ENCODE assay signal across 1 cellular context in the genomic region with DNA sequence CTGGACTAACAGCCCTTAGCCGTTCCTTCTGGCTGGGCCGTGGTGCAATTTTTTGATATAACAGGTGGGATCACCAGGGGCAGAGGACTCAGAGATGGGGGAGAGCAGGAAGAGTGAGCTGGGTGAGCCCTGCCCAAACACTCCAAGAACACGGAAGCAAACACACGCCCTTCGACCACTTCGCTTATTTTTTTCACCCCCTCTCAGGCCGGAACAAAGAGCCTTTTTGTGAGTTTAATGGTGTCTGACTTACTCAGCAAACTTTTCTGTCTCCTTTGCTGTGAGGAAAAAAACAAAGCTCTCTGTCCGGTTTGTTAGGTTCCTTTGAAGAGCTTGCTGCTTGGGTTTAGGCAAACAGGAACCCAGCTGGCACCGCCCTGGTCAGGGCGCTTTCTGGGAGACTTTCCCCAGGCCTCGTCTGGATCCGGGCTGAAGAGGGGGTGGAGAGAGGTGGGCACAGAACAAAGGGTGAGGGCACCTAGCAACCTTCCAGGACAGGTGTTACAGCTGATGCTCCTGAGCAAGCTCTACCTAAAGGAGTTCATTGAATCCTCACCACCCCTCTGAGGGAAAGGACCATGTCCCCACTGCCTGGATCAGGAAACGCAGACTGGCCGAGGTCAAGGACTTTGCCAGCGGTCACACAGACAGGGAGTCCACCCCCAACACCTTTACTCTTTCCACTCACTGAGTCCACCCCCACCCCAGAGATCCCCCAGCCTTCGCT.
TF ChIP-seq lines count a peak whose summit lies in the region.

No MANE protein-coding gene starts in this region.

TF ChIP-seq in HepG2, 621 proteins besides CTCF, POLR2A, EP300 and RAD21 (continued from another document and continues in another):
- TF ChIP-seq, protein P1, sequence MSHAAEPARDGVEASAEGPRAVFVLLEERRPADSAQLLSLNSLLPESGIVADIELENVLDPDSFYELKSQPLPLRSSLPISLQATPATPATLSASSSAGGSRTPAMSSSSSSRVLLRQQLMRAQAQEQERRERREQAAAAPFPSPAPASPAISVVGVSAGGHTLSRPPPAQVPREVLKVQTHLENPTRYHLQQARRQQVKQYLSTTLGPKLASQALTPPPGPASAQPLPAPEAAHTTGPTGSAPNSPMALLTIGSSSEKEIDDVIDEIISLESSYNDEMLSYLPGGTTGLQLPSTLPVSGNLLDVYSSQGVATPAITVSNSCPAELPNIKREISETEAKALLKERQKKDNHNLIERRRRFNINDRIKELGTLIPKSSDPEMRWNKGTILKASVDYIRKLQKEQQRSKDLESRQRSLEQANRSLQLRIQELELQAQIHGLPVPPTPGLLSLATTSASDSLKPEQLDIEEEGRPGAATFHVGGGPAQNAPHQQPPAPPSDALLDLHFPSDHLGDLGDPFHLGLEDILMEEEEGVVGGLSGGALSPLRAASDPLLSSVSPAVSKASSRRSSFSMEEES (CRISPR knock-in tag; IDR thresholded peaks at IDR 0.05), result no peak; the same call in 1 of the 2 replicates
- TF ChIP-seq SMAD9 (CRISPR knock-in tag; IDR thresholded peaks at IDR 0.05) (no peak), ZNF670 (CRISPR knock-in tag; IDR thresholded peaks at IDR 0.05; ENCODE audit: borderline replicate concordance) (peak; percentile 39; the same call in 1 of the 2 replicates), RFX3 (CRISPR knock-in tag; IDR thresholded peaks at IDR 0.05) (no peak), ARID2 (CRISPR knock-in tag; IDR thresholded peaks at IDR 0.05; ENCODE audit: borderline replicate concordance) (no peak), ZFP36L2 (CRISPR knock-in tag; IDR thresholded peaks at IDR 0.05) (no peak), TBL1XR1 (IDR thresholded peaks at IDR 0.05; ENCODE audit: borderline replicate concordance, low read length, partially characterized antibody) (no peak), ZNF451 (CRISPR knock-in tag; IDR thresholded peaks at IDR 0.05) (no peak), ASH2L (IDR thresholded peaks at IDR 0.05; ENCODE audit: insufficient read length, low read depth, low read length) (peak; percentile 45), RFX1 (IDR thresholded peaks at IDR 0.05) (no peak), CCAR2 (optimal IDR thresholded peaks at IDR 0.05; ENCODE audit: low read depth, low read length) (no peak), STAG1 (CRISPR knock-in tag; IDR thresholded peaks at IDR 0.05) (no peak), NR2C2 (CRISPR knock-in tag; IDR thresholded peaks at IDR 0.05; ENCODE audit: borderline replicate concordance) (peak; percentile 40), ZNF484 (CRISPR knock-in tag; IDR thresholded peaks at IDR 0.05; ENCODE audit: borderline replicate concordance, low read depth) (no peak), ZIK1 (CRISPR knock-in tag; IDR thresholded peaks at IDR 0.05; ENCODE audit: borderline replicate concordance, low read depth) (no peak), ZNF607 (CRISPR knock-in tag; IDR thresholded peaks at IDR 0.05; ENCODE audit: borderline replicate concordance) (no peak), ZNF720 (CRISPR knock-in tag; IDR thresholded peaks at IDR 0.05) (no peak), HNRNPL (IDR thresholded peaks at IDR 0.05; ENCODE audit: low read depth, low read length) (peak; percentile 98), ETV5 (CRISPR knock-in tag; IDR thresholded peaks at IDR 0.05; ENCODE audit: borderline replicate concordance) (peak; percentile 70), SATB2 (CRISPR knock-in tag; IDR thresholded peaks at IDR 0.05) (no peak), SP140L (CRISPR knock-in tag; IDR thresholded peaks at IDR 0.05; ENCODE audit: borderline replicate concordance) (no peak), BHLHE40 (IDR thresholded peaks at IDR 0.05; ENCODE audit: low read length) (no peak), U2AF1 (optimal IDR thresholded peaks at IDR 0.05; ENCODE audit: low read depth, low read length) (no peak), ZNF891 (CRISPR knock-in tag; IDR thresholded peaks at IDR 0.05) (no peak), THYN1 (CRISPR knock-in tag; IDR thresholded peaks at IDR 0.05; ENCODE audit: borderline replicate concordance, low read depth) (no peak), MEIS2 (CRISPR knock-in tag; IDR thresholded peaks at IDR 0.05) (no peak), ZBTB3 (CRISPR knock-in tag; IDR thresholded peaks at IDR 0.05; ENCODE audit: borderline replicate concordance, low read depth) (no peak), KDM5A (IDR thresholded peaks at IDR 0.05; ENCODE audit: borderline replicate concordance, low read length) (no peak), HMGA1 (CRISPR knock-in tag; conservative IDR thresholded peaks at IDR 0.05) (no peak), ZNF24 (IDR thresholded peaks at IDR 0.05) (no peak), ZNF460 (CRISPR knock-in tag; IDR thresholded peaks at IDR 0.05; ENCODE audit: borderline replicate concordance) (no peak), KLF12 (CRISPR knock-in tag; IDR thresholded peaks at IDR 0.05; ENCODE audit: borderline replicate concordance) (no peak), RARG (CRISPR knock-in tag; IDR thresholded peaks at IDR 0.05; ENCODE audit: low read depth) (no peak), ZFP36 (IDR thresholded peaks at IDR 0.05; ENCODE audit: borderline replicate concordance, low read depth, low read length, partially characterized antibody) (no peak), NRL (CRISPR knock-in tag; IDR thresholded peaks at IDR 0.05; ENCODE audit: borderline replicate concordance) (peak; percentile 67; the same call in 1 of the 2 replicates), POGZ (CRISPR knock-in tag; IDR thresholded peaks at IDR 0.05) (no peak), ZNF83 (CRISPR knock-in tag; IDR thresholded peaks at IDR 0.05; ENCODE audit: borderline replicate concordance) (no peak), ZNF589 (CRISPR knock-in tag; conservative IDR thresholded peaks at IDR 0.05) (no peak), ATM (IDR thresholded peaks at IDR 0.05; ENCODE audit: borderline replicate concordance) (no peak)
- TF ChIP-seq, protein P2, sequence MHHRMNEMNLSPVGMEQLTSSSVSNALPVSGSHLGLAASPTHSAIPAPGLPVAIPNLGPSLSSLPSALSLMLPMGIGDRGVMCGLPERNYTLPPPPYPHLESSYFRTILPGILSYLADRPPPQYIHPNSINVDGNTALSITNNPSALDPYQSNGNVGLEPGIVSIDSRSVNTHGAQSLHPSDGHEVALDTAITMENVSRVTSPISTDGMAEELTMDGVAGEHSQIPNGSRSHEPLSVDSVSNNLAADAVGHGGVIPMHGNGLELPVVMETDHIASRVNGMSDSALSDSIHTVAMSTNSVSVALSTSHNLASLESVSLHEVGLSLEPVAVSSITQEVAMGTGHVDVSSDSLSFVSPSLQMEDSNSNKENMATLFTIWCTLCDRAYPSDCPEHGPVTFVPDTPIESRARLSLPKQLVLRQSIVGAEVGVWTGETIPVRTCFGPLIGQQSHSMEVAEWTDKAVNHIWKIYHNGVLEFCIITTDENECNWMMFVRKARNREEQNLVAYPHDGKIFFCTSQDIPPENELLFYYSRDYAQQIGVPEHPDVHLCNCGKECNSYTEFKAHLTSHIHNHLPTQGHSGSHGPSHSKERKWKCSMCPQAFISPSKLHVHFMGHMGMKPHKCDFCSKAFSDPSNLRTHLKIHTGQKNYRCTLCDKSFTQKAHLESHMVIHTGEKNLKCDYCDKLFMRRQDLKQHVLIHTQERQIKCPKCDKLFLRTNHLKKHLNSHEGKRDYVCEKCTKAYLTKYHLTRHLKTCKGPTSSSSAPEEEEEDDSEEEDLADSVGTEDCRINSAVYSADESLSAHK (CRISPR knock-in tag; IDR thresholded peaks at IDR 0.05; ENCODE audit: borderline replicate concordance), result no peak
- TF ChIP-seq, protein P3, sequence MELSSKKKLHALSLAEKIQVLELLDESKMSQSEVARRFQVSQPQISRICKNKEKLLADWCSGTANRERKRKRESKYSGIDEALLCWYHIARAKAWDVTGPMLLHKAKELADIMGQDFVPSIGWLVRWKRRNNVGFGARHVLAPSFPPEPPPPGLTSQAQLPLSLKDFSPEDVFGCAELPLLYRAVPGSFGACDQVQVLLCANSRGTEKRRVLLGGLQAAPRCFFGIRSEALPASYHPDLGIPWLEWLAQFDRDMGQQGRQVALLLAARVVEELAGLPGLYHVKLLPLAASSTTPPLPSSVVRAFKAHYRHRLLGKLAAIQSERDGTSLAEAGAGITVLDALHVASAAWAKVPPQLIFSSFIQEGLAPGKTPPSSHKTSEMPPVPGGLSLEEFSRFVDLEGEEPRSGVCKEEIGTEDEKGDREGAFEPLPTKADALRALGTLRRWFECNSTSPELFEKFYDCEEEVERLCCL (CRISPR knock-in tag; IDR thresholded peaks at IDR 0.05; ENCODE audit: borderline replicate concordance), result no peak
- TF ChIP-seq, protein P4, sequence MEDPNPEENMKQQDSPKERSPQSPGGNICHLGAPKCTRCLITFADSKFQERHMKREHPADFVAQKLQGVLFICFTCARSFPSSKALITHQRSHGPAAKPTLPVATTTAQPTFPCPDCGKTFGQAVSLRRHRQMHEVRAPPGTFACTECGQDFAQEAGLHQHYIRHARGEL (CRISPR knock-in tag; IDR thresholded peaks at IDR 0.05), result no peak
- TF ChIP-seq, protein P5, sequence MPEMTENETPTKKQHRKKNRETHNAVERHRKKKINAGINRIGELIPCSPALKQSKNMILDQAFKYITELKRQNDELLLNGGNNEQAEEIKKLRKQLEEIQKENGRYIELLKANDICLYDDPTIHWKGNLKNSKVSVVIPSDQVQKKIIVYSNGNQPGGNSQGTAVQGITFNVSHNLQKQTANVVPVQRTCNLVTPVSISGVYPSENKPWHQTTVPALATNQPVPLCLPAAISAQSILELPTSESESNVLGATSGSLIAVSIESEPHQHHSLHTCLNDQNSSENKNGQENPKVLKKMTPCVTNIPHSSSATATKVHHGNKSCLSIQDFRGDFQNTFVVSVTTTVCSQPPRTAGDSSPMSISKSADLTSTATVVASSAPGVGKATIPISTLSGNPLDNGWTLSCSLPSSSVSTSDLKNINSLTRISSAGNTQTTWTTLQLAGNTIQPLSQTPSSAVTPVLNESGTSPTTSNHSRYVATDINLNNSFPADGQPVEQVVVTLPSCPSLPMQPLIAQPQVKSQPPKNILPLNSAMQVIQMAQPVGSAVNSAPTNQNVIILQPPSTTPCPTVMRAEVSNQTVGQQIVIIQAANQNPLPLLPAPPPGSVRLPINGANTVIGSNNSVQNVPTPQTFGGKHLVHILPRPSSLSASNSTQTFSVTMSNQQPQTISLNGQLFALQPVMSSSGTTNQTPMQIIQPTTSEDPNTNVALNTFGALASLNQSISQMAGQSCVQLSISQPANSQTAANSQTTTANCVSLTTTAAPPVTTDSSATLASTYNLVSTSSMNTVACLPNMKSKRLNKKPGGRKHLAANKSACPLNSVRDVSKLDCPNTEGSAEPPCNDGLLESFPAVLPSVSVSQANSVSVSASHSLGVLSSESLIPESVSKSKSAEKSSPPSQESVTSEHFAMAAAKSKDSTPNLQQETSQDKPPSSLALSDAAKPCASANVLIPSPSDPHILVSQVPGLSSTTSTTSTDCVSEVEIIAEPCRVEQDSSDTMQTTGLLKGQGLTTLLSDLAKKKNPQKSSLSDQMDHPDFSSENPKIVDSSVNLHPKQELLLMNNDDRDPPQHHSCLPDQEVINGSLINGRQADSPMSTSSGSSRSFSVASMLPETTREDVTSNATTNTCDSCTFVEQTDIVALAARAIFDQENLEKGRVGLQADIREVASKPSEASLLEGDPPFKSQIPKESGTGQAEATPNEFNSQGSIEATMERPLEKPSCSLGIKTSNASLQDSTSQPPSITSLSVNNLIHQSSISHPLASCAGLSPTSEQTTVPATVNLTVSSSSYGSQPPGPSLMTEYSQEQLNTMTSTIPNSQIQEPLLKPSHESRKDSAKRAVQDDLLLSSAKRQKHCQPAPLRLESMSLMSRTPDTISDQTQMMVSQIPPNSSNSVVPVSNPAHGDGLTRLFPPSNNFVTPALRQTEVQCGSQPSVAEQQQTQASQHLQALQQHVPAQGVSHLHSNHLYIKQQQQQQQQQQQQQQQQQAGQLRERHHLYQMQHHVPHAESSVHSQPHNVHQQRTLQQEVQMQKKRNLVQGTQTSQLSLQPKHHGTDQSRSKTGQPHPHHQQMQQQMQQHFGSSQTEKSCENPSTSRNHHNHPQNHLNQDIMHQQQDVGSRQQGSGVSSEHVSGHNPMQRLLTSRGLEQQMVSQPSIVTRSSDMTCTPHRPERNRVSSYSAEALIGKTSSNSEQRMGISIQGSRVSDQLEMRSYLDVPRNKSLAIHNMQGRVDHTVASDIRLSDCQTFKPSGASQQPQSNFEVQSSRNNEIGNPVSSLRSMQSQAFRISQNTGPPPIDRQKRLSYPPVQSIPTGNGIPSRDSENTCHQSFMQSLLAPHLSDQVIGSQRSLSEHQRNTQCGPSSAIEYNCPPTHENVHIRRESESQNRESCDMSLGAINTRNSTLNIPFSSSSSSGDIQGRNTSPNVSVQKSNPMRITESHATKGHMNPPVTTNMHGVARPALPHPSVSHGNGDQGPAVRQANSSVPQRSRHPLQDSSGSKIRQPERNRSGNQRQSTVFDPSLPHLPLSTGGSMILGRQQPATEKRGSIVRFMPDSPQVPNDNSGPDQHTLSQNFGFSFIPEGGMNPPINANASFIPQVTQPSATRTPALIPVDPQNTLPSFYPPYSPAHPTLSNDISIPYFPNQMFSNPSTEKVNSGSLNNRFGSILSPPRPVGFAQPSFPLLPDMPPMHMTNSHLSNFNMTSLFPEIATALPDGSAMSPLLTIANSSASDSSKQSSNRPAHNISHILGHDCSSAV (CRISPR knock-in tag; IDR thresholded peaks at IDR 0.05; ENCODE audit: borderline replicate concordance), result no peak
- TF ChIP-seq, protein P6, sequence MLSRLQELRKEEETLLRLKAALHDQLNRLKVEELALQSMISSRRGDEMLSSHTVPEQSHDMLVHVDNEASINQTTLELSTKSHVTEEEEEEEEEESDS (CRISPR knock-in tag; IDR thresholded peaks at IDR 0.05; ENCODE audit: borderline replicate concordance), result no peak
- TF ChIP-seq, protein P7, sequence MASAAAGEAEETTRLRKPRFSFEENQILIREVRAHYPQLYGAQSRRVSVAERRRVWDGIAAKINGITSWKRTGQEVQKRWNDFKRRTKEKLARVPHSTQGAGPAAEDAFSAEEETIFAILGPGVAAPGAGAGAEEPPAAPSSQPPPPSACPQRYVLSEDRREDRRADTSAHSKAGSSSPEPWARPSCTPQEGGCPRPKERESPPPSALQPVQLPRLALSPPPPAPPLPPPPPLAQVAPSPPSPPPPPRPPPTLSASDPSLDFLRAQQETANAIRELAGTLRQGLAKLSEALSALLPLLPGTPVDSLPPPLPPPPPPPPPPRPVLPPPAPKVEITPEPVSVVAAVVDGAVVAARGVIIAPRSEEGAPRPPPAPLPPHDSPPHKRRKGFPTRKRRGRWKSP (CRISPR knock-in tag; IDR thresholded peaks at IDR 0.05), result 0 out of 2 replicates have a peak, but pooled peaks have one; percentile 38
- TF ChIP-seq, protein P8, sequence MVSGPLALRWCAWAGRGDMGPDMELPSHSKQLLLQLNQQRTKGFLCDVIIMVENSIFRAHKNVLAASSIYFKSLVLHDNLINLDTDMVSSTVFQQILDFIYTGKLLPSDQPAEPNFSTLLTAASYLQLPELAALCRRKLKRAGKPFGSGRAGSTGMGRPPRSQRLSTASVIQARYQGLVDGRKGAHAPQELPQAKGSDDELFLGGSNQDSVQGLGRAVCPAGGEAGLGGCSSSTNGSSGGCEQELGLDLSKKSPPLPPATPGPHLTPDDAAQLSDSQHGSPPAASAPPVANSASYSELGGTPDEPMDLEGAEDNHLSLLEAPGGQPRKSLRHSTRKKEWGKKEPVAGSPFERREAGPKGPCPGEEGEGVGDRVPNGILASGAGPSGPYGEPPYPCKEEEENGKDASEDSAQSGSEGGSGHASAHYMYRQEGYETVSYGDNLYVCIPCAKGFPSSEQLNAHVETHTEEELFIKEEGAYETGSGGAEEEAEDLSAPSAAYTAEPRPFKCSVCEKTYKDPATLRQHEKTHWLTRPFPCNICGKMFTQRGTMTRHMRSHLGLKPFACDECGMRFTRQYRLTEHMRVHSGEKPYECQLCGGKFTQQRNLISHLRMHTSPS (CRISPR knock-in tag; IDR thresholded peaks at IDR 0.05; ENCODE audit: low read depth), result peak; percentile 91
